Comparison of ENCODE assay signal across 8 cellular contexts in genomic region chr9:19379697-19380046, GRCh38. TPM values are rescaled to one million over a fixed set of nuclear protein-coding genes. Genes with fewer than 3 reads are reported as not detected.
A peak's percentile ranks its signal among the peaks of the same experiment; 100 is the strongest.
DNase-seq lines count a peak whose midpoint lies in the region; ATAC-seq and TF ChIP-seq lines count a peak whose summit lies in the region.

No MANE protein-coding gene starts in this region.

- in situ Hi-C loops in SK-MEL-5 (cut with HindIII; ENCODE audit: low pct_unique_long_range_greater_than_20kb, low sequenced_read_pairs), result no loop called here

- intact Hi-C loops in mucosa of descending colon (cut with DNase I, micrococcal nuclease), result loop anchor here in 1 of 2 donors (5.0 kb wide), 1 partner anchor 78 kb away; no protein-coding TSS in a partner anchor

- H3K4me1 ChIP-seq in ACC112 (ENCODE audit: control insufficient read depth, insufficient read depth, low read length, unreplicated experiment) (peaks cover 35% of the 10 kb centered on the region), mucosa of descending colon (ENCODE audit: low read depth) (peaks cover 19% of the 10 kb centered on the region), urinary bladder (ENCODE audit: insufficient read depth) (no peaks in the 10 kb centered on the region)

- ATAC-seq in GM18868 (IDR thresholded peaks at IDR 0.05; ENCODE audit: unreplicated experiment) (peak; percentile 26), HG03045 (IDR thresholded peaks at IDR 0.05; ENCODE audit: unreplicated experiment) (peak; percentile 40), mucosa of descending colon (peak; percentile 57)

- H3K36me3 ChIP-seq in ACC112 (ENCODE audit: insufficient read depth, low read length), result peaks cover 48% of the 10 kb centered on the region
- peaks cover 5% of the 10 kb centered on the region for H3K36me3 ChIP-seq in mucosa of descending colon (ENCODE audit: low read depth)
- H3K36me3 ChIP-seq in urinary bladder (ENCODE audit: insufficient read depth), result peaks cover under 1% of the 10 kb centered on the region

- H2AFZ ChIP-seq in ACC112 (ENCODE audit: low read length, unreplicated experiment), result peak overlapping the region; percentile 28

- DNase-seq in SK-MEL-5 (ENCODE audit: low read depth, low spot score), result peak; percentile 40
- DNase-seq in effector CD8-positive, alpha-beta T cell (lab: John Stamatoyannopoulos, UW), result peak; percentile 42
- peak in 2 of 3 donors; percentile 46 to 70 for DNase-seq in mucosa of descending colon
- DNase-seq in cerebellar cortex (ENCODE audit: low spot score), result no peak

- no peak for TF ChIP-seq CTCF in mucosa of descending colon (IDR thresholded peaks at IDR 0.05)

- H3K4me3 ChIP-seq in ACC112 (ENCODE audit: low read depth, low read length), result peak overlapping the region; percentile 96
- H3K4me3 ChIP-seq in mucosa of descending colon, result peak overlapping the region; percentile 52
- H3K4me3 ChIP-seq in urinary bladder (ENCODE audit: low read depth, low read length), result peak overlapping the region; percentile 59

- WGBS in urinary bladder, result under 1% methylated on average over 30 of the region's 30 CpGs

- peaks cover 39% of the 10 kb centered on the region for H3K79me2 ChIP-seq in ACC112 (ENCODE audit: control insufficient read depth, insufficient read depth, low read length, unreplicated experiment)

- H3K9me3 ChIP-seq in mucosa of descending colon, result no peaks in the 10 kb centered on the region

- no peaks in the 10 kb centered on the region for H3K27me3 ChIP-seq in ACC112 (ENCODE audit: insufficient read depth, low read length)

- peak overlapping the region; percentile 77 for H3K27ac ChIP-seq in ACC112 (ENCODE audit: low read depth, low read length)
- H3K27ac ChIP-seq in urinary bladder (ENCODE audit: low read depth), result peak overlapping the region; percentile 83

RNA-seq across cellular contexts. Expression of gene RPS6, which starts 0.4 kb away (rescaled TPM):
- total RNA-seq in SK-MEL-5 (2014; rRNA removed; shearing (Covaris generic)), result 3,159 and 3,247 TPM in 2 replicates
- polyA plus RNA-seq in SK-MEL-5 (2015; cell fraction: cytosol; rRNA removed), result 1,408 and 1,629 TPM in 2 replicates
- 598 and 693 TPM in 2 replicates for polyA plus RNA-seq in SK-MEL-5 (2015; cell fraction: nucleus; rRNA removed)
- total RNA-seq in mucosa of descending colon (1,000 to 10,000 TPM; 1,587 to 1,905 (median 1,789) TPM), urinary bladder (2,118 TPM)
- 2,277 TPM for polyA plus RNA-seq in urinary bladder

RNA-seq across cellular contexts. Expression of gene ACER2, which starts 29.1 kb away (rescaled TPM):
- 1.4 and 2.5 TPM in 2 replicates for total RNA-seq in SK-MEL-5 (2014; rRNA removed; shearing (Covaris generic))
- polyA plus RNA-seq in SK-MEL-5 (2015; cell fraction: cytosol; rRNA removed), result 1.3 and 2.3 TPM in 2 replicates
- polyA plus RNA-seq in SK-MEL-5 (2015; cell fraction: nucleus; rRNA removed), result 2.3 and 3.1 TPM in 2 replicates
- total RNA-seq in mucosa of descending colon (10 to 100 TPM in 2 of 3 donors, 1 to 10 TPM in 1; 5.3 to 11.5 (median 11.1) TPM), urinary bladder (57.7 TPM)
- 5.1 TPM for polyA plus RNA-seq in urinary bladder
